ENCODE assay signal across 19 cellular contexts in the genomic region with DNA sequence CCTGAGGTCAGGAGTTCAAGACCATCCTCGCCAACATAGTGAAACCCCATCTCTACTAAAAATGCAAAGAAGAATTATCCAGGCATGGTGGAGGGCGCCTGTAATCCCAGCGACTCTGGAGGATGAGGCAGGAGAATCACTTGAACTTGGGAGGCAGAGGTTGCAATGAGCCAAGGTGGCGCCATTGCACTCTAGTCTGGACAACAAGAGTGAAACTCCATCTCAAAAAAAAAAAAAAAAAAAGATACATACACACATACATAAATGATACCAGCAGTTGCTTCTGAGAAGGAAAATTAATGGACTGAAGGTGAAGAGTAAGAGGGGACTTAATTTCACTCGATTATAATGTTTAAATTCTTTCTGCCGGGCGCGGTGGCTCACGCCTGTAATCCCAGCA. TPM values are rescaled to one million over a fixed set of nuclear protein-coding genes. Genes with fewer than 3 reads are reported as not detected.
DNase-seq lines count a peak whose midpoint lies in the region; ATAC-seq, FAIRE-seq and TF ChIP-seq lines count a peak whose summit lies in the region.
"Had no signal": no experiment of that assay in that cellular context is flagged by ENCODE, and none has a peak within 500 bp of the region (broad histone marks: within the 10 kb centered on the region; RNA-seq: fewer than 3 reads in every experiment).

No MANE protein-coding gene starts in this region.

- CTCF ChIA-PET in HepG2 (lab: Yijun Ruan, JAX; ENCODE audit: low intra/inter-chr PET ratio, low total read pairs), result no interaction called here

- no peaks in the 10 kb centered on the region for H3K4me1 ChIP-seq in HepG2 (ENCODE audit: insufficient read depth, low read length)
- peaks cover 0 to 3% (median 0%) of the 10 kb centered on the region in 4 donors for H3K4me1 ChIP-seq in right lobe of liver
- H3K4me1 ChIP-seq in psoas muscle, result no peaks in the 10 kb centered on the region
- H3K4me1 ChIP-seq: HAP-1 had no signal

- H3K36me3 Mint-ChIP-seq in HFFc6 (ENCODE audit: low read depth), result no peaks in the 10 kb centered on the region
- H3K36me3 Mint-ChIP-seq in chondrocyte (ENCODE audit: low read depth), result no peaks in the 10 kb centered on the region

- no peaks in the 10 kb centered on the region for H3K9me3 ChIP-seq in HepG2 (ENCODE audit: low read length)
- no peaks in the 10 kb centered on the region for H3K9me3 ChIP-seq in right lobe of liver
- H3K9me3 ChIP-seq in psoas muscle, result no peaks in the 10 kb centered on the region
- H3K9me3 ChIP-seq: HAP-1, MG63 had no signal

- H3K4me3 ChIP-seq in HepG2 (replicated peaks in 1 of 3; ENCODE audit: insufficient read depth in 1 of 3, low read depth in 2 of 3, low read length in 3 of 3) (no peak overlapping the region), right lobe of liver (no peak overlapping the region), psoas muscle (no peak overlapping the region)
- H3K4me3 ChIP-seq: HAP-1, MG63 had no signal

- POLR2A ChIA-PET in HepG2 (lab: Yijun Ruan, JAX), result no interaction called here

- TF ChIP-seq RAD21 in HepG2 (CRISPR knock-in tag; IDR thresholded peaks at IDR 0.05), result no peak

- H4K20me1 ChIP-seq in HepG2 (ENCODE audit: insufficient read depth, low read length), result no peaks in the 10 kb centered on the region

- no peaks in the 10 kb centered on the region for H3K9me3 Mint-ChIP-seq in HFFc6
- H3K9me3 Mint-ChIP-seq in chondrocyte (ENCODE audit: low read depth), result no peaks in the 10 kb centered on the region

- TF ChIP-seq EP300 in HepG2 (IDR thresholded peaks at IDR 0.05; ENCODE audit: low read depth in 2 of 2, low read length in 2 of 2) (no peak), HepG2 (CRISPR knock-in tag; IDR thresholded peaks at IDR 0.05; ENCODE audit: borderline replicate concordance) (no peak)

- H3K27me3 ChIP-seq in HepG2 (ENCODE audit: control insufficient read depth in 1 of 2, insufficient read depth in 2 of 2, low read length in 2 of 2) (peaks cover 9 to 23% of the 10 kb centered on the region in 2 experiments; a peak in 4 of 5 replicates), right lobe of liver (no peaks in the 10 kb centered on the region), psoas muscle (ENCODE audit: insufficient read depth in 3 of 3, low read length in 2 of 3) (peaks cover 0 to 50% (median 21%) of the 10 kb centered on the region in 3 donors)

- no peaks in the 10 kb centered on the region for H3K79me2 ChIP-seq in HepG2 (ENCODE audit: insufficient read depth, low read length)

- intact Hi-C loops in HepG2 (cut with micrococcal nuclease; ENCODE audit: unreplicated experiment) (no loop called here), right lobe of liver (cut with DNase I) (no loop called here), psoas muscle (cut with DNase I) (no loop called here)

- TF ChIP-seq CTCF in HepG2 (CRISPR knock-in tag; IDR thresholded peaks at IDR 0.05) (0 out of 2 replicates have a peak, but pooled peaks have one; percentile 6), right lobe of liver (IDR thresholded peaks at IDR 0.05) (no peak), HFFc6 (IDR thresholded peaks at IDR 0.05) (peak; percentile 22; the same call in 1 of the 2 replicates), chondrocyte (IDR thresholded peaks at IDR 0.05) (peak; percentile 19), psoas muscle (IDR thresholded peaks at IDR 0.05) (no peak)

- H3K27ac Mint-ChIP-seq in HFFc6 (no peak overlapping the region), chondrocyte (ENCODE audit: unreplicated experiment) (no peak overlapping the region)

- H3K4me2 ChIP-seq in HepG2 (ENCODE audit: low read depth, low read length), result no peak overlapping the region

- ATAC-seq in HepG2, result no peak
- no peak for ATAC-seq in right lobe of liver
- no peak for ATAC-seq in psoas muscle

- H3K4me1 Mint-ChIP-seq in HFFc6 (ENCODE audit: low read depth) (no peaks in the 10 kb centered on the region), chondrocyte (ENCODE audit: low read depth) (no peaks in the 10 kb centered on the region)

- in situ Hi-C loops in HepG2 (cut with HindIII; ENCODE audit: extremely low pct_ligation_motif_present, low pct_unique_long_range_greater_than_20kb), result no loop called here

- H3K4me3 Mint-ChIP-seq in HFFc6 (no peak overlapping the region), chondrocyte (ENCODE audit: unreplicated experiment) (no peak overlapping the region)

- TF ChIP-seq POLR2A in HepG2 (IDR thresholded peaks at IDR 0.05; ENCODE audit: insufficient read depth in 1 of 2, low read depth in 2 of 2, low read length in 2 of 2) (no peak), right lobe of liver (IDR thresholded peaks at IDR 0.05) (no peak)

- no peak overlapping the region for H3K9ac ChIP-seq in HepG2 (ENCODE audit: insufficient read depth, low read depth, low read length)

- FAIRE-seq in HepG2 (lab: Jason Lieb, UNC), result no peak
- FAIRE-seq: A204.1 had no signal

- H3K36me3 ChIP-seq in HepG2 (replicated peaks in 1 of 2; ENCODE audit: control insufficient read depth in 1 of 2, insufficient read depth in 2 of 2, low read length in 2 of 2) (no peaks in the 10 kb centered on the region), right lobe of liver (no peaks in the 10 kb centered on the region), psoas muscle (ENCODE audit: insufficient read depth in 1 of 2, low read depth in 1 of 2) (no peaks in the 10 kb centered on the region)
- H3K36me3 ChIP-seq: HAP-1, MG63 had no signal

- BruUV-seq in HepG2 (replicated peaks; lab: Mats Ljungman, UMichigan), result no TSS peak

- H3K27ac ChIP-seq in HepG2 (ENCODE audit: extremely low read length, insufficient read depth, low read length), result no peak overlapping the region
- H3K27ac ChIP-seq in right lobe of liver, result no peak overlapping the region
- no peak overlapping the region for H3K27ac ChIP-seq in psoas muscle
- no peak overlapping the region for H3K27ac ChIP-seq in caudate nucleus (ENCODE audit: low read depth, low read length)
- H3K27ac ChIP-seq: C4-2B had no signal

- DNase-seq in HepG2 (ENCODE audit: low spot score) (no peak), right lobe of liver (no peak), HFFc6 (no peak), chondrocyte (ENCODE audit: low spot score) (no peak), glomerular visceral epithelial cell (ENCODE audit: extremely low spot score) (no peak), psoas muscle (no peak), COR-L47 (lab: John Stamatoyannopoulos, UW) (no peak), caudate nucleus (lab: John Stamatoyannopoulos, UW) (no peak)
- DNase-seq: EL, KG1, MG63, NCI-H1105, NCI-H1694 treated with DMSO at 0.1 percent for 48 hours, NCI-H446, RPMI8226, SW 1271 had no signal

- H3K27me3 Mint-ChIP-seq in HFFc6 (ENCODE audit: insufficient read depth) (peaks cover 38% of the 10 kb centered on the region), chondrocyte (ENCODE audit: low read depth) (peaks cover 44% of the 10 kb centered on the region)

- WGBS in HepG2 (ENCODE audit: low lambda C conversion rate), result 48% methylated on average over 9 of the region's 9 CpGs
- WGBS in right lobe of liver (ENCODE audit: insufficient coverage, low coverage, low lambda C conversion rate, missing lambda C conversion rate), result 69% methylated on average over 9 of the region's 9 CpGs
- WGBS in psoas muscle, 3 donors, result 80 to 84% (median 80%) methylated on average over 9 of the region's 9 CpGs

- H2AFZ ChIP-seq in HepG2 (ENCODE audit: low read length), result no peak overlapping the region

TF ChIP-seq in HepG2, 621 proteins besides CTCF, POLR2A, EP300 and RAD21:
- TF ChIP-seq STAG1 (CRISPR knock-in tag; IDR thresholded peaks at IDR 0.05) (peak; percentile 31), ZFP36L1 (CRISPR knock-in tag; IDR thresholded peaks at IDR 0.05) (no peak)

RNA-seq across cellular contexts. Expression of a gene that starts 40.2 kb away (rescaled TPM):
- total RNA-seq in HepG2 (2016; rRNA removed; fragmentation: Illumina TruSeq; extraction: Trizol) (not detected in 2 replicates), right lobe of liver (under 1 TPM in 1 of 6 experiments, not detected in 5; 0.24 TPM), chondrocyte (0.62 to 0.87 TPM in 2 of 3 replicates, not detected in the other), psoas muscle (not detected)
- not detected in 2 replicates for total RNA-seq in HepG2 (2016; cell fraction: cytosol; rRNA removed; fragmentation: Illumina TruSeq; extraction: Trizol; ENCODE audit: low read depth)
- total RNA-seq in HepG2 (2016; cell fraction: insoluble cytoplasmic fraction; rRNA removed; fragmentation: Illumina TruSeq; extraction: Trizol), result not detected in 2 replicates
- not detected in 2 replicates for total RNA-seq in HepG2 (2016; cell fraction: membrane; rRNA removed; fragmentation: Illumina TruSeq; extraction: Trizol)
- not detected in 2 replicates for total RNA-seq in HepG2 (2016; cell fraction: nucleus; rRNA removed; fragmentation: Illumina TruSeq; extraction: Trizol)
- polyA plus RNA-seq in HepG2 (2011; rRNA removed) (not detected in 2 replicates), psoas muscle (not detected)
- not detected in 2 replicates for polyA plus RNA-seq in HepG2 (2011; cell fraction: cytosol; rRNA removed)
- polyA plus RNA-seq in HepG2 (2011; cell fraction: nucleus; rRNA removed), result not detected in 2 replicates
- not detected in 2 replicates for polyA plus RNA-seq in HepG2 (2012)
- not detected in 2 replicates for polyA plus RNA-seq in HepG2 (2016; cell fraction: cytosol; fragmentation: Illumina TruSeq; extraction: Trizol; ENCODE audit: low read depth)
- not detected in 2 replicates for polyA plus RNA-seq in HepG2 (2016; cell fraction: insoluble cytoplasmic fraction; fragmentation: Illumina TruSeq; extraction: Trizol; ENCODE audit: low read depth)
- polyA plus RNA-seq in HepG2 (2016; cell fraction: membrane; fragmentation: Illumina TruSeq; extraction: Trizol; ENCODE audit: low read depth), result not detected in 2 replicates
- polyA plus RNA-seq in HepG2 (2016; cell fraction: nucleus; fragmentation: Illumina TruSeq; extraction: Trizol; ENCODE audit: insufficient read depth, low read depth), result not detected in 2 replicates
- not detected in 2 replicates for polyA minus RNA-seq in HepG2 (2011; rRNA and poly(A)+ RNA removed; ENCODE audit: low replicate concordance)
- polyA minus RNA-seq in HepG2 (2011; cell fraction: cytosol; rRNA and poly(A)+ RNA removed), result not detected in 2 replicates
- polyA minus RNA-seq in HepG2 (2011; cell fraction: nucleus; rRNA and poly(A)+ RNA removed), result not detected in 2 replicates
- not detected for total RNA-seq in HFFc6 (2021; fragmentation: NEBNext Ultra II Directional; extraction: Animal tissue kit (Norgen Biotek cat#: 25700))

Comparison
In these comparisons a context has a peak if more than half of its experiments do, and no peak if none do; other contexts are left out.
1. CTCF ChIP-seq: peak in HepG2 (single experiment), HFFc6 (single experiment) and chondrocyte (single experiment); none in right lobe of liver (0 of 4) and psoas muscle (single experiment).